ENCODE assay signal across 8 cellular contexts in the genomic region with DNA sequence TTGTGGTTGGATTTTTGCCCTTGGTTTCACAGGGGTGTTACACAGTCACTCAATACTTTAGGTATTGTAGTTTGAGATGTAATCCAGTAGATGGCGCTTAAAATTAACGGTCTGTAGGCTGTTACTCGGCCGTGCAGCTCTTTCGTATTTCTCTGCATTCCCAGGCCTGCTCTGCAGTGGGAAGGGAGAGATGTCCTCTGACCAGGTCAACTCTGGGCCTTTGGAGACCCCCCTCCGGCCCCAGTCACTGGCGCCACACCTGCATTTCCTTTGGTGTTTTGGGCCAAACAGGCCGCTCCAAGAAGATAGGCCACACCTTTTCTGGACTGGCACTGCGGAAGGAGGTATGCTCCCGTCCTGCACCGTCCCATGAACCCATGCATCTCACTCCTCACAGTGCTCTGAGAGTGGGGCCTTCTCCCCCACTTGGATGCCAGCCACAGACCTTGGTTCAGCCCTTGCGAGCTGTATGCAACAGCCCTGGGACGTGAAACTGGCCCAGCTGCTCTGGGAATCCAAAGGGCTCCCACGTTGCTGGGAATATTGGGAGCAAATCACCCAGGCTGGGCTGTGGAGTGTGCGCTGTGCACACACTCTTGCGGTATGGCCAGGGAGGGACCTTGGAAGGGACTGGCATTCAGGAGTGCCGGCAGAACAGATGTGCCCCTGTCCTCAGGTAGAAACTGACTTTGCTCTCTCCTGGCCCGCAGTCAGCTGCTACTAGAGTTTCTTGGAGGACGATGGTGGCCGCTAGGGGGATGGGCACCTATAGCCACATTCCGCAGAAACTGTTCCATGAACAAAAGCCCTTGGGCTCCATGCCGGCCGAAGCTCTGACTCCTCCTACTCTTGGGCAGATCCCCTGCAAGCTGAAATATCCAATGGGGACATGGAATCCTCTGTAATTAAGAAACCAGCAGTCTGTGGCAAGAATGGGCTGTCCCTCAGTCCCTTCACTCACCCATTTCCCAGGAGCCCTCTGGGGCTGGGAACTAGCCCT.
DNase-seq lines count a peak whose midpoint lies in the region; ATAC-seq, FAIRE-seq and TF ChIP-seq lines count a peak whose summit lies in the region.

No MANE protein-coding gene starts in this region.

- no peaks in the 10 kb centered on the region for H4K20me1 ChIP-seq in endothelial cell of umbilical vein (replicated peaks; ENCODE audit: control insufficient read depth, extremely low read depth, insufficient read depth, low read length)
- H4K20me1 ChIP-seq in neural cell (ENCODE audit: insufficient read depth): no peaks in the 10 kb centered on the region

- peak; percentile 2 for DNase-seq in COLO668 (lab: John Stamatoyannopoulos, UW; ENCODE audit: unreplicated experiment)
- peak; percentile 3 for DNase-seq in NOMO-1 treated with dmso at 0.1 percent for 144 hours (lab: John Stamatoyannopoulos, UW; ENCODE audit: unreplicated experiment)
- DNase-seq in endothelial cell of umbilical vein (ENCODE audit: low read depth, low spot score): no peak
- DNase-seq in suprapubic skin (ENCODE audit: low spot score in 2 of 2): no peak
- no peak for DNase-seq in NCI-H226

- TF ChIP-seq CTCF in endothelial cell of umbilical vein (IDR thresholded peaks at IDR 0.05; ENCODE audit: extremely low read depth in 1 of 2, insufficient read depth in 1 of 2, low read depth in 1 of 2, low read length in 2 of 2) (peak; percentile 5 to 8), neural cell (IDR thresholded peaks at IDR 0.05; ENCODE audit: poor library complexity, severe bottlenecking) (peak; percentile 53), suprapubic skin (IDR thresholded peaks at IDR 0.05) (peak in 1 of 2 donors; percentile 37)

- no peaks in the 10 kb centered on the region for H3K9me2 ChIP-seq in neural cell (ENCODE audit: insufficient read depth, low read length)

- peak; percentile 52 for TF ChIP-seq RAD21 in neural cell (conservative IDR thresholded peaks at IDR 0.05)

- intact Hi-C loops in endothelial cell of umbilical vein (cut with micrococcal nuclease): loop anchor here (1.0 kb wide), 1 partner anchor 1028 kb away; no protein-coding TSS in a partner anchor

- H3K79me2 ChIP-seq in endothelial cell of umbilical vein (ENCODE audit: control insufficient read depth, insufficient read depth, low read length): no peaks in the 10 kb centered on the region
- no peaks in the 10 kb centered on the region for H3K79me2 ChIP-seq in neural cell (replicated peaks; ENCODE audit: insufficient read depth, low read length)

- WGBS in suprapubic skin: 44% methylated on average over 18 of the region's 23 CpGs

- no peaks in the 10 kb centered on the region for H3F3A ChIP-seq in neural cell (ENCODE audit: insufficient read depth, low read length, poor library complexity, severe bottlenecking)

- H3K9me3 ChIP-seq in endothelial cell of umbilical vein (replicated peaks; ENCODE audit: control insufficient read depth, insufficient read depth, low read length): no peaks in the 10 kb centered on the region
- H3K9me3 ChIP-seq in neural cell (ENCODE audit: low read length): no peaks in the 10 kb centered on the region
- H3K9me3 ChIP-seq in suprapubic skin: no peaks in the 10 kb centered on the region

- no TSS peak for BruUV-seq in endothelial cell of umbilical vein (replicated peaks; lab: Mats Ljungman, UMichigan)

- dilution Hi-C loops in endothelial cell of umbilical vein (cut with MboI; ENCODE audit: extremely low pct_ligation_motif_present, low sequenced_read_pairs): no loop called here

- no peak overlapping the region for H2AFZ ChIP-seq in endothelial cell of umbilical vein (ENCODE audit: low read depth, low read length)
- no peak overlapping the region for H2AFZ ChIP-seq in neural cell (ENCODE audit: low read depth, low read length)

- ATAC-seq in GM19397 (IDR thresholded peaks at IDR 0.05; ENCODE audit: unreplicated experiment) (peak; percentile 80), HG03378 (IDR thresholded peaks at IDR 0.05; ENCODE audit: unreplicated experiment) (peak; percentile 95)

- no peak for TF ChIP-seq POLR2A in endothelial cell of umbilical vein (IDR thresholded peaks at IDR 0.05; ENCODE audit: low read depth, low read length)
- no peak for TF ChIP-seq POLR2A in suprapubic skin (IDR thresholded peaks at IDR 0.05)

- H3K27ac ChIP-seq in endothelial cell of umbilical vein (ENCODE audit: insufficient read depth, low read depth, low read length): no peak overlapping the region
- no peak overlapping the region for H3K27ac ChIP-seq in neural cell (ENCODE audit: low read length)
- H3K27ac ChIP-seq in suprapubic skin: no peak overlapping the region

- CTCF ChIA-PET in endothelial cell of umbilical vein (lab: Charles Lee): no interaction called here

- POLR2A ChIA-PET in endothelial cell of umbilical vein (lab: Charles Lee): no interaction called here

- H3K36me3 ChIP-seq in endothelial cell of umbilical vein (ENCODE audit: control insufficient read depth in 2 of 2, extremely low read depth in 1 of 2, insufficient read depth in 2 of 2, low read length in 2 of 2): no peaks in the 10 kb centered on the region
- no peaks in the 10 kb centered on the region for H3K36me3 ChIP-seq in neural cell (ENCODE audit: insufficient read depth, low read length)
- H3K36me3 ChIP-seq in suprapubic skin: no peaks in the 10 kb centered on the region

- TF ChIP-seq EP300 in neural cell (conservative IDR thresholded peaks at IDR 0.05; ENCODE audit: poor library complexity, severe bottlenecking) (no peak), suprapubic skin (IDR thresholded peaks at IDR 0.05) (no peak)

- H3K27me3 ChIP-seq in endothelial cell of umbilical vein (ENCODE audit: control insufficient read depth in 2 of 2, insufficient read depth in 2 of 2, low read length in 2 of 2) (no peaks in the 10 kb centered on the region), neural cell (ENCODE audit: insufficient read depth, low read depth, low read length) (no peaks in the 10 kb centered on the region), suprapubic skin (no peaks in the 10 kb centered on the region)

- no peaks in the 10 kb centered on the region for H3K4me1 ChIP-seq in endothelial cell of umbilical vein (ENCODE audit: control insufficient read depth, extremely low read depth, insufficient read depth, low read length)
- H3K4me1 ChIP-seq in suprapubic skin: no peaks in the 10 kb centered on the region

- H3K4me3 ChIP-seq in endothelial cell of umbilical vein (replicated peaks in 1 of 3; ENCODE audit: insufficient read depth in 1 of 3, low read depth in 1 of 3, low read length in 3 of 3) (no peak overlapping the region), neural cell (ENCODE audit: low read length) (no peak overlapping the region), suprapubic skin (no peak overlapping the region)

- no peak overlapping the region for H3K9ac ChIP-seq in endothelial cell of umbilical vein (replicated peaks; ENCODE audit: extremely low read depth, insufficient read depth, low read length)
- H3K9ac ChIP-seq in neural cell (ENCODE audit: low read length): no peak overlapping the region

- H3K4me2 ChIP-seq in endothelial cell of umbilical vein (ENCODE audit: insufficient read depth, low read length): no peak overlapping the region
- H3K4me2 ChIP-seq in neural cell (ENCODE audit: low read length): no peak overlapping the region

- FAIRE-seq in endothelial cell of umbilical vein (lab: Jason Lieb, UNC): no peak

- no peaks in the 10 kb centered on the region for H3K9me1 ChIP-seq in endothelial cell of umbilical vein (replicated peaks; ENCODE audit: control insufficient read depth, extremely low read depth, insufficient read depth, low read length)

TF ChIP-seq in endothelial cell of umbilical vein, 7 proteins besides CTCF, POLR2A, EP300 and RAD21:
- TF ChIP-seq JUN (IDR thresholded peaks at IDR 0.05; ENCODE audit: borderline replicate concordance, insufficient read depth, insufficient read length, low read depth): no peak

TF ChIP-seq in neural cell, 6 proteins besides CTCF, POLR2A, EP300 and RAD21:
- TF ChIP-seq MXI1 (conservative IDR thresholded peaks at IDR 0.05; ENCODE audit: poor library complexity, severe bottlenecking) (no peak), SMC3 (conservative IDR thresholded peaks at IDR 0.05; ENCODE audit: poor library complexity) (peak; percentile 54), POLR2AphosphoS5 (IDR thresholded peaks at IDR 0.05) (no peak), TAF1 (IDR thresholded peaks at IDR 0.05; ENCODE audit: low read depth) (no peak), EZH2 (IDR thresholded peaks at IDR 0.05; ENCODE audit: borderline replicate concordance, insufficient read depth, low read length, poor library complexity, severe bottlenecking) (no peak)
- TF ChIP-seq, protein P1, sequence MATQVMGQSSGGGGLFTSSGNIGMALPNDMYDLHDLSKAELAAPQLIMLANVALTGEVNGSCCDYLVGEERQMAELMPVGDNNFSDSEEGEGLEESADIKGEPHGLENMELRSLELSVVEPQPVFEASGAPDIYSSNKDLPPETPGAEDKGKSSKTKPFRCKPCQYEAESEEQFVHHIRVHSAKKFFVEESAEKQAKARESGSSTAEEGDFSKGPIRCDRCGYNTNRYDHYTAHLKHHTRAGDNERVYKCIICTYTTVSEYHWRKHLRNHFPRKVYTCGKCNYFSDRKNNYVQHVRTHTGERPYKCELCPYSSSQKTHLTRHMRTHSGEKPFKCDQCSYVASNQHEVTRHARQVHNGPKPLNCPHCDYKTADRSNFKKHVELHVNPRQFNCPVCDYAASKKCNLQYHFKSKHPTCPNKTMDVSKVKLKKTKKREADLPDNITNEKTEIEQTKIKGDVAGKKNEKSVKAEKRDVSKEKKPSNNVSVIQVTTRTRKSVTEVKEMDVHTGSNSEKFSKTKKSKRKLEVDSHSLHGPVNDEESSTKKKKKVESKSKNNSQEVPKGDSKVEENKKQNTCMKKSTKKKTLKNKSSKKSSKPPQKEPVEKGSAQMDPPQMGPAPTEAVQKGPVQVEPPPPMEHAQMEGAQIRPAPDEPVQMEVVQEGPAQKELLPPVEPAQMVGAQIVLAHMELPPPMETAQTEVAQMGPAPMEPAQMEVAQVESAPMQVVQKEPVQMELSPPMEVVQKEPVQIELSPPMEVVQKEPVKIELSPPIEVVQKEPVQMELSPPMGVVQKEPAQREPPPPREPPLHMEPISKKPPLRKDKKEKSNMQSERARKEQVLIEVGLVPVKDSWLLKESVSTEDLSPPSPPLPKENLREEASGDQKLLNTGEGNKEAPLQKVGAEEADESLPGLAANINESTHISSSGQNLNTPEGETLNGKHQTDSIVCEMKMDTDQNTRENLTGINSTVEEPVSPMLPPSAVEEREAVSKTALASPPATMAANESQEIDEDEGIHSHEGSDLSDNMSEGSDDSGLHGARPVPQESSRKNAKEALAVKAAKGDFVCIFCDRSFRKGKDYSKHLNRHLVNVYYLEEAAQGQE (IDR thresholded peaks at IDR 0.05; ENCODE audit: borderline replicate concordance): no peak

Comparison
In these comparisons a context has a peak if more than half of its experiments do, and no peak if none do; other contexts are left out.
1. DNase-seq: peak in COLO668 (single experiment) and NOMO-1 treated with dmso at 0.1 percent for 144 hours (single experiment); none in endothelial cell of umbilical vein (single experiment), suprapubic skin (0 of 2) and NCI-H226 (single experiment).